Comparison of ENCODE assay signal across 1 cellular context in genomic region chr17:40362696-40363479, GRCh38.
TF ChIP-seq lines count a peak whose summit lies in the region.

No MANE protein-coding gene starts in this region.

TF ChIP-seq in GM12878, 131 proteins besides CTCF, POLR2A, EP300 and RAD21 (continued from another document and continues in another):
- TF ChIP-seq, protein P1, sequence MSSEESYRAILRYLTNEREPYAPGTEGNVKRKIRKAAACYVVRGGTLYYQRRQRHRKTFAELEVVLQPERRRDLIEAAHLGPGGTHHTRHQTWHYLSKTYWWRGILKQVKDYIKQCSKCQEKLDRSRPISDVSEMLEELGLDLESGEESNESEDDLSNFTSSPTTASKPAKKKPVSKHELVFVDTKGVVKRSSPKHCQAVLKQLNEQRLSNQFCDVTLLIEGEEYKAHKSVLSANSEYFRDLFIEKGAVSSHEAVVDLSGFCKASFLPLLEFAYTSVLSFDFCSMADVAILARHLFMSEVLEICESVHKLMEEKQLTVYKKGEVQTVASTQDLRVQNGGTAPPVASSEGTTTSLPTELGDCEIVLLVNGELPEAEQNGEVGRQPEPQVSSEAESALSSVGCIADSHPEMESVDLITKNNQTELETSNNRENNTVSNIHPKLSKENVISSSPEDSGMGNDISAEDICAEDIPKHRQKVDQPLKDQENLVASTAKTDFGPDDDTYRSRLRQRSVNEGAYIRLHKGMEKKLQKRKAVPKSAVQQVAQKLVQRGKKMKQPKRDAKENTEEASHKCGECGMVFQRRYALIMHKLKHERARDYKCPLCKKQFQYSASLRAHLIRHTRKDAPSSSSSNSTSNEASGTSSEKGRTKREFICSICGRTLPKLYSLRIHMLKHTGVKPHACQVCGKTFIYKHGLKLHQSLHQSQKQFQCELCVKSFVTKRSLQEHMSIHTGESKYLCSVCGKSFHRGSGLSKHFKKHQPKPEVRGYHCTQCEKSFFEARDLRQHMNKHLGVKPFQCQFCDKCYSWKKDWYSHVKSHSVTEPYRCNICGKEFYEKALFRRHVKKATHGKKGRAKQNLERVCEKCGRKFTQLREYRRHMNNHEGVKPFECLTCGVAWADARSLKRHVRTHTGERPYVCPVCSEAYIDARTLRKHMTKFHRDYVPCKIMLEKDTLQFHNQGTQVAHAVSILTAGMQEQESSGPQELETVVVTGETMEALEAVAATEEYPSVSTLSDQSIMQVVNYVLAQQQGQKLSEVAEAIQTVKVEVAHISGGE (CRISPR knock-in tag; IDR thresholded peaks at IDR 0.05): no peak
- no peak for TF ChIP-seq CUX1 (IDR thresholded peaks at IDR 0.05; ENCODE audit: insufficient replicate concordance, low read depth, low read length)
- no peak for TF ChIP-seq SPI1 (IDR thresholded peaks at IDR 0.05; ENCODE audit: borderline replicate concordance, insufficient read depth, low read depth, low read length)
- TF ChIP-seq ZBED1 (IDR thresholded peaks at IDR 0.05; ENCODE audit: borderline replicate concordance): no peak
- TF ChIP-seq ELK1 (IDR thresholded peaks at IDR 0.05; ENCODE audit: low read depth, low read length): no peak
- no peak for TF ChIP-seq POLR2AphosphoS2 (IDR thresholded peaks at IDR 0.05; ENCODE audit: low read depth, low read length)
- TF ChIP-seq MTA2 (IDR thresholded peaks at IDR 0.05; ENCODE audit: low read depth): no peak
- no peak for TF ChIP-seq PKNOX1 (IDR thresholded peaks at IDR 0.05)
- TF ChIP-seq, protein P2, sequence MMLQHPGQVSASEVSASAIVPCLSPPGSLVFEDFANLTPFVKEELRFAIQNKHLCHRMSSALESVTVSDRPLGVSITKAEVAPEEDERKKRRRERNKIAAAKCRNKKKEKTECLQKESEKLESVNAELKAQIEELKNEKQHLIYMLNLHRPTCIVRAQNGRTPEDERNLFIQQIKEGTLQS (IDR thresholded peaks at IDR 0.05; ENCODE audit: borderline replicate concordance, extremely low read depth, low read depth, low read length): no peak
- TF ChIP-seq NBN (IDR thresholded peaks at IDR 0.05): 0 out of 2 replicates have a peak, but pooled peaks have one; percentile 34
- peak; percentile 40; the same call in 1 of the 2 replicates for TF ChIP-seq BRCA1 (IDR thresholded peaks at IDR 0.05; ENCODE audit: low read depth, low read length)
- no peak for TF ChIP-seq RELA (IDR thresholded peaks at IDR 0.05; ENCODE audit: borderline replicate concordance, partially characterized antibody)
- TF ChIP-seq ZNF24 (IDR thresholded peaks at IDR 0.05): no peak
- TF ChIP-seq, protein P3, sequence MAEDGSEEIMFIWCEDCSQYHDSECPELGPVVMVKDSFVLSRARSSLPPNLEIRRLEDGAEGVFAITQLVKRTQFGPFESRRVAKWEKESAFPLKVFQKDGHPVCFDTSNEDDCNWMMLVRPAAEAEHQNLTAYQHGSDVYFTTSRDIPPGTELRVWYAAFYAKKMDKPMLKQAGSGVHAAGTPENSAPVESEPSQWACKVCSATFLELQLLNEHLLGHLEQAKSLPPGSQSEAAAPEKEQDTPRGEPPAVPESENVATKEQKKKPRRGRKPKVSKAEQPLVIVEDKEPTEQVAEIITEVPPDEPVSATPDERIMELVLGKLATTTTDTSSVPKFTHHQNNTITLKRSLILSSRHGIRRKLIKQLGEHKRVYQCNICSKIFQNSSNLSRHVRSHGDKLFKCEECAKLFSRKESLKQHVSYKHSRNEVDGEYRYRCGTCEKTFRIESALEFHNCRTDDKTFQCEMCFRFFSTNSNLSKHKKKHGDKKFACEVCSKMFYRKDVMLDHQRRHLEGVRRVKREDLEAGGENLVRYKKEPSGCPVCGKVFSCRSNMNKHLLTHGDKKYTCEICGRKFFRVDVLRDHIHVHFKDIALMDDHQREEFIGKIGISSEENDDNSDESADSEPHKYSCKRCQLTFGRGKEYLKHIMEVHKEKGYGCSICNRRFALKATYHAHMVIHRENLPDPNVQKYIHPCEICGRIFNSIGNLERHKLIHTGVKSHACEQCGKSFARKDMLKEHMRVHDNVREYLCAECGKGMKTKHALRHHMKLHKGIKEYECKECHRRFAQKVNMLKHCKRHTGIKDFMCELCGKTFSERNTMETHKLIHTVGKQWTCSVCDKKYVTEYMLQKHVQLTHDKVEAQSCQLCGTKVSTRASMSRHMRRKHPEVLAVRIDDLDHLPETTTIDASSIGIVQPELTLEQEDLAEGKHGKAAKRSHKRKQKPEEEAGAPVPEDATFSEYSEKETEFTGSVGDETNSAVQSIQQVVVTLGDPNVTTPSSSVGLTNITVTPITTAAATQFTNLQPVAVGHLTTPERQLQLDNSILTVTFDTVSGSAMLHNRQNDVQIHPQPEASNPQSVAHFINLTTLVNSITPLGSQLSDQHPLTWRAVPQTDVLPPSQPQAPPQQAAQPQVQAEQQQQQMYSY (CRISPR knock-in tag; IDR thresholded peaks at IDR 0.05): no peak
- TF ChIP-seq E2F8 (IDR thresholded peaks at IDR 0.05; ENCODE audit: low read depth, partially characterized antibody): no peak
- TF ChIP-seq, protein P4, sequence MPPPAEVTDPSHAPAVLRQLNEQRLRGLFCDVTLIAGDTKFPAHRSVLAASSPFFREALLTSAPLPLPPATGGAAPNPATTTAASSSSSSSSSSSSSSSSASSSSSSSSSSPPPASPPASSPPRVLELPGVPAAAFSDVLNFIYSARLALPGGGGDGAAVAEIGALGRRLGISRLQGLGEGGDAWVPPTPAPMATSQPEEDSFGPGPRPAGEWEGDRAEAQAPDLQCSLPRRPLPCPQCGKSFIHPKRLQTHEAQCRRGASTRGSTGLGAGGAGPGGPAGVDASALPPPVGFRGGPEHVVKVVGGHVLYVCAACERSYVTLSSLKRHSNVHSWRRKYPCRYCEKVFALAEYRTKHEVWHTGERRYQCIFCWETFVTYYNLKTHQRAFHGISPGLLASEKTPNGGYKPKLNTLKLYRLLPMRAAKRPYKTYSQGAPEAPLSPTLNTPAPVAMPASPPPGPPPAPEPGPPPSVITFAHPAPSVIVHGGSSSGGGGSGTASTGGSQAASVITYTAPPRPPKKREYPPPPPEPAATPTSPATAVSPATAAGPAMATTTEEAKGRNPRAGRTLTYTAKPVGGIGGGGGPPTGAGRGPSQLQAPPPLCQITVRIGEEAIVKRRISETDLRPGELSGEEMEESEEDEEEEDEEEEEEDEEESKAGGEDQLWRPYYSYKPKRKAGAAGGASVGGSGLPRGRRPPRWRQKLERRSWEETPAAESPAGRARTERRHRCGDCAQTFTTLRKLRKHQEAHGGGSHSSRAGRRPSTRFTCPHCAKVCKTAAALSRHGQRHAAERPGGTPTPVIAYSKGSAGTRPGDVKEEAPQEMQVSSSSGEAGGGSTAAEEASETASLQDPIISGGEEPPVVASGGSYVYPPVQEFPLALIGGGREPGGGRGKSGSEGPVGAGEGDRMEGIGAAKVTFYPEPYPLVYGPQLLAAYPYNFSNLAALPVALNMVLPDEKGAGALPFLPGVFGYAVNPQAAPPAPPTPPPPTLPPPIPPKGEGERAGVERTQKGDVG (CRISPR knock-in tag; IDR thresholded peaks at IDR 0.05): no peak
- no peak for TF ChIP-seq CREB1 (IDR thresholded peaks at IDR 0.05; ENCODE audit: low read depth)
- TF ChIP-seq ZBTB40 (IDR thresholded peaks at IDR 0.05; ENCODE audit: borderline replicate concordance): 0 out of 2 replicates have a peak, but pooled peaks have one; percentile 17
- TF ChIP-seq SP1 (IDR thresholded peaks at IDR 0.05; ENCODE audit: low read depth, low read length): no peak
- no peak for TF ChIP-seq STAT1 (conservative IDR thresholded peaks at IDR 0.05)
- no peak for TF ChIP-seq TARDBP (IDR thresholded peaks at IDR 0.05; ENCODE audit: borderline replicate concordance)
- TF ChIP-seq ZNF622 (IDR thresholded peaks at IDR 0.05): no peak
- TF ChIP-seq SMC3 (IDR thresholded peaks at IDR 0.05; ENCODE audit: borderline replicate concordance, low read length): peak; percentile 72
- TF ChIP-seq CBX3 (IDR thresholded peaks at IDR 0.05; ENCODE audit: borderline replicate concordance, low read depth): no peak
- no peak for TF ChIP-seq RAD51 (IDR thresholded peaks at IDR 0.05)
- TF ChIP-seq CREM (IDR thresholded peaks at IDR 0.05; ENCODE audit: low read depth): 0 out of 2 replicates have a peak, but pooled peaks have one; percentile 33
